ENCODE assay signal across 8 cellular contexts in genomic region chr16:4317471-4318170, GRCh38. TPM values are rescaled to one million over a fixed set of nuclear protein-coding genes. Genes with fewer than 3 reads are reported as not detected.
DNase-seq lines count a peak whose midpoint lies in the region; ATAC-seq and TF ChIP-seq lines count a peak whose summit lies in the region.

No MANE protein-coding gene starts in this region.

- TF ChIP-seq POLR2A in NB4 (IDR thresholded peaks at IDR 0.05; ENCODE audit: extremely low read depth, insufficient read length) = no peak
- no peak for TF ChIP-seq POLR2A in testis (IDR thresholded peaks at IDR 0.05)

- H3K9me3 ChIP-seq in ectodermal cell (ENCODE audit: control insufficient read depth, low read length) (no peaks in the 10 kb centered on the region), testis (no peaks in the 10 kb centered on the region)

- POLR2A ChIA-PET in naive thymus-derived CD8-positive, alpha-beta T cell (lab: Charles Lee) = interaction anchor here (0.8 to 1.6 kb wide), 3 partner anchors 10 to 46 kb away, joined by 3 to 6 read pairs (median 4); no protein-coding TSS in a partner anchor

- no peak for ATAC-seq in naive thymus-derived CD8-positive, alpha-beta T cell
- no peak for ATAC-seq in HG02884 (IDR thresholded peaks at IDR 0.05; ENCODE audit: unreplicated experiment)

- H3K27me3 Mint-ChIP-seq in naive thymus-derived CD8-positive, alpha-beta T cell = peaks cover 9 to 21% (median 11%) of the 10 kb centered on the region in 5 donors

- peak; percentile 85 for DNase-seq in ACHN
- peak; percentile 7 for DNase-seq in NB4 (ENCODE audit: low read depth)
- DNase-seq in naive thymus-derived CD8-positive, alpha-beta T cell = no peak
- no peak for DNase-seq in testis
- no peak for DNase-seq in mesenteric fat pad (ENCODE audit: low spot score)
- no peak for DNase-seq in GOT3 (lab: John Stamatoyannopoulos, UW)

- H3K9me3 Mint-ChIP-seq in naive thymus-derived CD8-positive, alpha-beta T cell = no peaks in the 10 kb centered on the region

- H3K4me3 ChIP-seq in NB4 (ENCODE audit: low read depth, low read length) (no peak overlapping the region), ectodermal cell (ENCODE audit: insufficient read depth, low read depth, low read length) (peak overlapping the region; percentile 73), testis (no peak overlapping the region)

- H3K4me1 ChIP-seq in ectodermal cell (ENCODE audit: control insufficient read depth, insufficient read depth, low read length) = peaks cover 49% of the 10 kb centered on the region
- H3K4me1 ChIP-seq in testis = peaks cover 40% of the 10 kb centered on the region

- no peaks in the 10 kb centered on the region for H3K36me3 ChIP-seq in ectodermal cell (ENCODE audit: control insufficient read depth, insufficient read depth, low read length)
- no peaks in the 10 kb centered on the region for H3K36me3 ChIP-seq in testis (ENCODE audit: low read depth, missing control alignments)

- no peak for TF ChIP-seq CTCF in NB4 (IDR thresholded peaks at IDR 0.05; ENCODE audit: low read depth, low read length)
- TF ChIP-seq CTCF in testis (IDR thresholded peaks at IDR 0.05) = no peak

- in situ Hi-C loops in ACHN (cut with HindIII; ENCODE audit: low pct_ligation_motif_present, low pct_unique_long_range_greater_than_20kb, low sequenced_read_pairs) = no loop called here

- 41 to 47% methylated on average over 9 of the region's 9 CpGs for WGBS in ectodermal cell, 2 experiments
- 40 to 42% methylated on average over 6 to 8 of the region's 9 CpGs for WGBS in testis, 2 donors

- H3K36me3 Mint-ChIP-seq in naive thymus-derived CD8-positive, alpha-beta T cell = peaks cover 0 to 2% (median 0%) of the 10 kb centered on the region in 3 donors

- peaks cover 13 to 20% (median 16%) of the 10 kb centered on the region in 4 donors for H3K4me1 Mint-ChIP-seq in naive thymus-derived CD8-positive, alpha-beta T cell

- H3K27ac ChIP-seq in ectodermal cell (ENCODE audit: insufficient read depth, low read depth, low read length, poor library complexity, severe bottlenecking) = no peak overlapping the region
- peak overlapping the region in 1 of 2 donors; percentile 72 for H3K27ac ChIP-seq in testis

- peak overlapping the region in 1 of 10 donors; percentile 43 for H3K27ac Mint-ChIP-seq in naive thymus-derived CD8-positive, alpha-beta T cell

- peak overlapping the region in 7 of 10 donors; percentile 12 to 79 (median 37) for H3K4me3 Mint-ChIP-seq in naive thymus-derived CD8-positive, alpha-beta T cell

- H3K27me3 ChIP-seq in ectodermal cell (ENCODE audit: control insufficient read depth, insufficient read depth, low read length, poor library complexity, severe bottlenecking) (peaks cover 24% of the 10 kb centered on the region), testis (no peaks in the 10 kb centered on the region)

- intact Hi-C loops in testis (cut with DNase I; ENCODE audit: low total_unique reads) = no loop called here

RNA-seq across cellular contexts. Expression of gene GLIS2, which starts 1.8 kb away (rescaled TPM):
- 10.6 TPM for polyA plus RNA-seq in ectodermal cell (2013, experiment 1 of 4)
- 10.8 TPM for polyA plus RNA-seq in ectodermal cell (2013, experiment 2 of 4)
- 9.1 TPM for polyA plus RNA-seq in ectodermal cell (2013, experiment 3 of 4)
- polyA plus RNA-seq in ectodermal cell (2013, experiment 4 of 4) = 10.0 TPM
- under 1 TPM in 1 of 2 experiments, not detected in 1; 0.10 TPM for total RNA-seq in naive thymus-derived CD8-positive, alpha-beta T cell
- polyA plus RNA-seq in naive thymus-derived CD8-positive, alpha-beta T cell = not detected
- total RNA-seq in testis (1 to 10 TPM; 4.8 to 6.7 TPM), mesenteric fat pad (14.2 TPM)
- polyA plus RNA-seq in testis (ENCODE audit: insufficient read depth, low read depth, low replicate concordance) = 15.0 TPM

RNA-seq across cellular contexts. Expression of gene PAM16, which starts 33.5 kb away (rescaled TPM):
- polyA plus RNA-seq in ectodermal cell (2013, experiment 1 of 4) = 40.9 TPM
- polyA plus RNA-seq in ectodermal cell (2013, experiment 2 of 4) = 41.8 TPM
- polyA plus RNA-seq in ectodermal cell (2013, experiment 3 of 4) = 46.4 TPM
- polyA plus RNA-seq in ectodermal cell (2013, experiment 4 of 4) = 47.3 TPM
- 10 to 100 TPM; 40.9 to 46.1 TPM for total RNA-seq in naive thymus-derived CD8-positive, alpha-beta T cell
- polyA plus RNA-seq in naive thymus-derived CD8-positive, alpha-beta T cell = 10 to 100 TPM; 33.6 to 44.4 (median 39.3) TPM
- total RNA-seq in testis (100 to 1,000 TPM; 126 to 148 TPM), mesenteric fat pad (38.2 TPM)
- 61.8 TPM for polyA plus RNA-seq in testis (ENCODE audit: insufficient read depth, low read depth, low replicate concordance)

RNA-seq across cellular contexts. Expression of gene TFAP4, which starts 44.8 kb away (rescaled TPM):
- 34.6 TPM for polyA plus RNA-seq in ectodermal cell (2013, experiment 1 of 4)
- 28.0 TPM for polyA plus RNA-seq in ectodermal cell (2013, experiment 2 of 4)
- polyA plus RNA-seq in ectodermal cell (2013, experiment 3 of 4) = 25.0 TPM
- 25.2 TPM for polyA plus RNA-seq in ectodermal cell (2013, experiment 4 of 4)
- total RNA-seq in naive thymus-derived CD8-positive, alpha-beta T cell = 10 to 100 TPM; 32.6 to 39.8 TPM
- polyA plus RNA-seq in naive thymus-derived CD8-positive, alpha-beta T cell = 1 to 10 TPM in 2 of 3 donors, under 1 TPM in 1; 0.84 to 3.0 (median 1.3) TPM
- 1 to 10 TPM; 3.1 to 4.8 TPM for total RNA-seq in testis
- polyA plus RNA-seq in testis (ENCODE audit: insufficient read depth, low read depth, low replicate concordance) = 2.7 TPM
- 8.2 TPM for total RNA-seq in mesenteric fat pad

RNA-seq across cellular contexts. Expression of gene VASN, which starts 54.0 kb away (rescaled TPM):
- polyA plus RNA-seq in ectodermal cell (2013, experiment 1 of 4) = 16.2 TPM
- 13.3 TPM for polyA plus RNA-seq in ectodermal cell (2013, experiment 2 of 4)
- polyA plus RNA-seq in ectodermal cell (2013, experiment 3 of 4) = 14.9 TPM
- polyA plus RNA-seq in ectodermal cell (2013, experiment 4 of 4) = 16.3 TPM
- under 1 TPM; 0.30 to 0.34 TPM for total RNA-seq in naive thymus-derived CD8-positive, alpha-beta T cell
- polyA plus RNA-seq in naive thymus-derived CD8-positive, alpha-beta T cell = under 1 TPM in 1 of 3 donors, not detected in 2; 0.12 TPM
- total RNA-seq in testis (100 to 1,000 TPM; 103 to 125 TPM), mesenteric fat pad (26.6 TPM)
- 33.9 TPM for polyA plus RNA-seq in testis (ENCODE audit: insufficient read depth, low read depth, low replicate concordance)

Comparison
In these comparisons a context has a peak if more than half of its experiments do, and no peak if none do; other contexts are left out.
1. DNase-seq: peak in ACHN (single experiment) and NB4 (single experiment); none in naive thymus-derived CD8-positive, alpha-beta T cell (0 of 10), testis (single experiment), mesenteric fat pad (single experiment) and GOT3 (single experiment).
2. RNA of gene GLIS2, which starts 1.8 kb away (total RNA-seq): 14.2 TPM in mesenteric fat pad (single experiment) and 4.8 to 6.7 TPM in testis; 0.10 TPM in naive thymus-derived CD8-positive, alpha-beta T cell; every median in the first group is over 4 times any median in the second.